In genomic region chr6:30075094-30075986, GRCh38 we compare ENCODE assay signal across 1 cellular context.
A peak's percentile ranks its signal among the peaks of the same experiment; 100 is the strongest.
TF ChIP-seq lines count a peak whose summit lies in the region.

Gene RNF39, minus strand, starts transcription at chr6:30075769. Its CDS starts 184 bp downstream, at chr6:30075585.

TF ChIP-seq in HepG2, 621 proteins besides CTCF, POLR2A, EP300 and RAD21 (continued from another document and continues in another):
- TF ChIP-seq BORCS8-MEF2B (CRISPR knock-in tag; IDR thresholded peaks at IDR 0.05) (peak; percentile 50; the same call in 1 of the 2 replicates), NFYB (CRISPR knock-in tag; IDR thresholded peaks at IDR 0.05) (no peak), ZNF546 (CRISPR knock-in tag; conservative IDR thresholded peaks at IDR 0.05) (0 out of 2 replicates have a peak, but pooled peaks have one; percentile 78), FOXA1 (IDR thresholded peaks at IDR 0.05) (no peak), FOXA1 (CRISPR knock-in tag; IDR thresholded peaks at IDR 0.05) (peak; percentile 76), FLYWCH1 (CRISPR knock-in tag; IDR thresholded peaks at IDR 0.05) (no peak), MED1 (CRISPR knock-in tag; IDR thresholded peaks at IDR 0.05) (peak; percentile 46; the same call in 1 of the 2 replicates), MAFG (CRISPR knock-in tag; IDR thresholded peaks at IDR 0.05) (no peak), SSRP1 (CRISPR knock-in tag; IDR thresholded peaks at IDR 0.05) (no peak), ZNF7 (CRISPR knock-in tag; IDR thresholded peaks at IDR 0.05) (no peak), CENPT (CRISPR knock-in tag; IDR thresholded peaks at IDR 0.05; ENCODE audit: low read depth) (no peak), TFE3 (CRISPR knock-in tag; IDR thresholded peaks at IDR 0.05) (0 out of 2 replicates have a peak, but pooled peaks have one; percentile 20), UBTF (CRISPR knock-in tag; IDR thresholded peaks at IDR 0.05) (peak; percentile 88), POGK (CRISPR knock-in tag; conservative IDR thresholded peaks at IDR 0.05) (0 out of 2 replicates have a peak, but pooled peaks have one; percentile 52), STAT6 (CRISPR knock-in tag; IDR thresholded peaks at IDR 0.05; ENCODE audit: borderline replicate concordance) (no peak), ZKSCAN8 (CRISPR knock-in tag; IDR thresholded peaks at IDR 0.05; ENCODE audit: borderline replicate concordance) (no peak; the same call in 1 of the 2 replicates), ZFP91 (CRISPR knock-in tag; IDR thresholded peaks at IDR 0.05; ENCODE audit: borderline replicate concordance) (peak; percentile 81), RBFOX2 (IDR thresholded peaks at IDR 0.05; ENCODE audit: low read depth, low read length) (no peak), ZNF737 (CRISPR knock-in tag; IDR thresholded peaks at IDR 0.05; ENCODE audit: borderline replicate concordance) (no peak), PHF20 (CRISPR knock-in tag; IDR thresholded peaks at IDR 0.05) (peak; percentile 22; the same call in 1 of the 2 replicates), ZNF33A (CRISPR knock-in tag; IDR thresholded peaks at IDR 0.05; ENCODE audit: borderline replicate concordance) (no peak), HNF1B (CRISPR knock-in tag; IDR thresholded peaks at IDR 0.05) (peak; percentile 25; the same call in 1 of the 2 replicates), ZNF772 (CRISPR knock-in tag; IDR thresholded peaks at IDR 0.05) (no peak; the same call in 1 of the 2 replicates), PBX3 (CRISPR knock-in tag; IDR thresholded peaks at IDR 0.05; ENCODE audit: borderline replicate concordance) (no peak), HDAC1 (CRISPR knock-in tag; IDR thresholded peaks at IDR 0.05) (peak; percentile 49; the same call in 1 of the 2 replicates), ZNF567 (CRISPR knock-in tag; IDR thresholded peaks at IDR 0.05; ENCODE audit: borderline replicate concordance) (peak; percentile 78; the same call in 1 of the 2 replicates), REPIN1 (CRISPR knock-in tag; IDR thresholded peaks at IDR 0.05; ENCODE audit: borderline replicate concordance, low read depth) (peak; percentile 39; the same call in 1 of the 2 replicates), AGO1 (IDR thresholded peaks at IDR 0.05; ENCODE audit: low read depth, low read length, poor library complexity, severe bottlenecking) (peak; percentile 10), RXRB (CRISPR knock-in tag; IDR thresholded peaks at IDR 0.05; ENCODE audit: borderline replicate concordance) (0 out of 2 replicates have a peak, but pooled peaks have one; percentile 9), HCFC1 (IDR thresholded peaks at IDR 0.05; ENCODE audit: low read depth, low read length) (no peak), ZNF280B (CRISPR knock-in tag; IDR thresholded peaks at IDR 0.05; ENCODE audit: borderline replicate concordance) (peak; percentile 19; the same call in 1 of the 2 replicates), ZNF225 (CRISPR knock-in tag; IDR thresholded peaks at IDR 0.05) (no peak), RXRA (CRISPR knock-in tag; IDR thresholded peaks at IDR 0.05) (no peak; the same call in none of the 2 replicates), ZNF136 (CRISPR knock-in tag; IDR thresholded peaks at IDR 0.05; ENCODE audit: low read depth) (no peak), ZNF350 (CRISPR knock-in tag; IDR thresholded peaks at IDR 0.05; ENCODE audit: borderline replicate concordance, low read depth) (peak; percentile 72; the same call in 1 of the 2 replicates), RBM22 (optimal IDR thresholded peaks at IDR 0.05; ENCODE audit: low read length) (no peak), ZKSCAN5 (CRISPR knock-in tag; IDR thresholded peaks at IDR 0.05) (no peak; the same call in 1 of the 2 replicates), BCL3 (CRISPR knock-in tag; IDR thresholded peaks at IDR 0.05) (no peak), GMEB2 (CRISPR knock-in tag; IDR thresholded peaks at IDR 0.05; ENCODE audit: low read depth) (no peak), ZIK1 (CRISPR knock-in tag; IDR thresholded peaks at IDR 0.05; ENCODE audit: borderline replicate concordance, low read depth) (peak; percentile 28; the same call in 1 of the 2 replicates), HMG20A (CRISPR knock-in tag; IDR thresholded peaks at IDR 0.05; ENCODE audit: borderline replicate concordance) (no peak)
